8 cellular contexts compared by ENCODE assay signal in the genomic region with DNA sequence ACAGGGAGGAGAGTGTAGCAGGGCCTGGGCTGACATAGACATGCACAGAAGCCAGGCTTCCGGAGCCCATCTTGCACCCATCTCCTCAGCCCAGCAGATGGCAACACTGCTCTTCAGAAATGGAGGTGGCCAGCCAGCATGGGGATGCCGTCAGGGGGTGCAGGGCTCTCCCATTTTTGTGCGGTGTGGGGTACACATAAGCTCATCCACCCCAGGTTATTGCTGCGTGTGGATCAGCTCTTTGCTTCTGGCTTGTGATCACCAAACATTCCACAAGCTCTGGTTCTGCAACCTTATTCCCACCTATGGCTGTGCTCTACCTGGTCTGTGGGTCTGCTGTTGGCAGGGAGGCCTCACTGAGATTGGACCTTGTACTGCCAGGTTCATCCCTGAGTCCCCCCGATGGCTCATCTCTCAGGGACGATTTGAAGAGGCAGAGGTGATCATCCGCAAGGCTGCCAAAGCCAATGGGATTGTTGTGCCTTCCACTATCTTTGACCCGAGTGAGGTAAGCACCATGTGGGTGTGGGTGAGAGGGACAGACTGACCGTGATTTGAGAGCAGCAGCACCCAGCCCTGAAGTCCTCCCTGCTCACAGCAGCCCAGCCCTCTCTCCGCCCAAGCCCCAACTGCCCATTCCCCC. TPM values are rescaled to one million over a fixed set of nuclear protein-coding genes. Genes with fewer than 3 reads are reported as not detected.
A peak's percentile ranks its signal among the peaks of the same experiment; 100 is the strongest.
DNase-seq lines count a peak whose midpoint lies in the region; ATAC-seq and TF ChIP-seq lines count a peak whose summit lies in the region.

No MANE protein-coding gene starts in this region.

- intact Hi-C loops in dorsolateral prefrontal cortex (cut with DNase I), result loop anchor here (1.0 to 10.0 kb wide), 6 partner anchors 24 to 478 kb away; a partner anchor contains a TSS

- DNase-seq in activated gamma-delta T cell treated with Interleukin-2 at 50 U/mL for 16 hours, result peak; percentile 70
- no peak for DNase-seq in activated gamma-delta T cell (lab: John Stamatoyannopoulos, UW)
- DNase-seq in NCI-H460 (ENCODE audit: extremely low read depth, low read depth), result peak; percentile 73
- DNase-seq in activated CD4-positive, alpha-beta T cell treated with anti-CD3 and anti-CD28 coated beads, Interleukin-2, amount 50 U/mL, for 4 hours, result peak; percentile 74
- DNase-seq in dorsolateral prefrontal cortex, result peak; percentile 57 to 84 (median 74)
- peak; percentile 85 to 88 for DNase-seq in lung microvascular endothelial cell (ENCODE audit: low read depth in 2 of 2)
- DNase-seq in stimulated activated CD8-positive, alpha-beta memory T cell treated with anti-CD3 and anti-CD28 coated beads, Interleukin-12 subunit alpha, Interleukin-12 subunit beta, amount 100 ng/mL, for 1 hour (ENCODE audit: low read depth), result peak; percentile 62

- peak; percentile 36 to 92 (median 86) for TF ChIP-seq CTCF in dorsolateral prefrontal cortex (IDR thresholded peaks at IDR 0.05 in 54 of 56, conservative IDR thresholded peaks at IDR 0.05 in 2 of 56; ENCODE audit: low read depth in 1 of 56, partially characterized antibody in 56 of 56)

- peak; percentile 88 for ATAC-seq in HG02798 (IDR thresholded peaks at IDR 0.05; ENCODE audit: poor library complexity, unreplicated experiment)

- no peaks in the 10 kb centered on the region for H3K27me3 ChIP-seq in dorsolateral prefrontal cortex

- no peak overlapping the region for H3K4me3 ChIP-seq in dorsolateral prefrontal cortex

- H3K27ac ChIP-seq in dorsolateral prefrontal cortex, result peak overlapping the region in 41 of 59 donors; percentile 2 to 87 (median 61)

RNA-seq across cellular contexts. Expression of a gene that starts 17.3 kb away (rescaled TPM):
- total RNA-seq in NCI-H460 (2014; rRNA removed; shearing (Covaris generic)), result 16.1 and 19.4 TPM in 2 replicates
- 21.6 and 31.2 TPM in 2 replicates for polyA plus RNA-seq in NCI-H460 (2014; cell fraction: nucleus; rRNA removed)
- total RNA-seq in dorsolateral prefrontal cortex (10 to 100 TPM in 109 of 120 experiments, 1 to 10 TPM in 11; 8.0 to 25.9 (median 13.9) TPM), lung microvascular endothelial cell (3.4 and 4.1 TPM in 2 replicates)
